In genomic region chr5:177454397-177455035, GRCh38 we compare ENCODE assay signal across 8 cellular contexts. TPM values are rescaled to one million over a fixed set of nuclear protein-coding genes. Genes with fewer than 3 reads are reported as not detected.
DNase-seq lines count a peak whose midpoint lies in the region; ATAC-seq and TF ChIP-seq lines count a peak whose summit lies in the region.

No MANE protein-coding gene starts in this region.

- H3K27me3 ChIP-seq in BLaER1 (no peaks in the 10 kb centered on the region), right lobe of liver (no peaks in the 10 kb centered on the region)

- H3K4me2 ChIP-seq in BLaER1, result peak overlapping the region; percentile 95

- TF ChIP-seq POLR2A in GM19193 (IDR thresholded peaks at IDR 0.05; ENCODE audit: extremely low read depth, insufficient read depth, insufficient read length) (peak; percentile 18), right lobe of liver (IDR thresholded peaks at IDR 0.05) (no peak)

- H3K36me3 ChIP-seq in BLaER1 (peaks cover 37% of the 10 kb centered on the region), right lobe of liver (no peaks in the 10 kb centered on the region)

- TF ChIP-seq CTCF in right lobe of liver (IDR thresholded peaks at IDR 0.05), result peak; percentile 92 to 99 (median 94)

- H3K4me1 ChIP-seq in BLaER1 (peaks cover 69% of the 10 kb centered on the region), right lobe of liver (peaks cover 0 to 10% (median 3%) of the 10 kb centered on the region in 4 donors)

- intact Hi-C loops in right lobe of liver (cut with DNase I), result loop anchor here (5.0 to 10.0 kb wide), 3 partner anchors 57 to 140 kb away; partner anchors contain the start of gene MXD3 (in 1 of the 2)

- DNase-seq in NCI-H526 (lab: John Stamatoyannopoulos, UW) (peak; percentile 56 to 91), dermis microvascular lymphatic vessel endothelial cell (ENCODE audit: low read depth in 2 of 2) (peak; percentile 63 to 89), right lobe of liver (peak; percentile 92 to 94 (median 93))
- DNase-seq in activated CD4-positive, alpha-beta T cell treated with anti-CD3 and anti-CD28 coated beads, Interleukin-2, amount 50 U/mL, for 48 hours, result peak; percentile 96
- peak; percentile 93 for DNase-seq in stimulated activated CD4-positive, alpha-beta T cell treated with anti-CD3 and anti-CD28 coated beads, Interleukin-4, amount 100 ng/mL, for 24 hours

- WGBS in right lobe of liver (ENCODE audit: insufficient coverage, low coverage, low lambda C conversion rate, missing lambda C conversion rate), result no CpG with 5 or more reads among the region's 84 CpGs

- H3K27ac ChIP-seq in BLaER1, result peak overlapping the region; percentile 91
- peak overlapping the region; percentile 36 to 65 (median 64) for H3K27ac ChIP-seq in right lobe of liver

- peak overlapping the region; percentile 87 for H3K9ac ChIP-seq in BLaER1

- peaks cover 68% of the 10 kb centered on the region for H4K20me1 ChIP-seq in BLaER1

- H3K4me3 ChIP-seq in BLaER1 (peak overlapping the region; percentile 76), right lobe of liver (peak overlapping the region; percentile 62 to 73 (median 66))

- peak; percentile 34 for ATAC-seq in HG03378 (IDR thresholded peaks at IDR 0.05; ENCODE audit: unreplicated experiment)
- peak; percentile 70 to 83 (median 75) for ATAC-seq in right lobe of liver

- H3K9me3 ChIP-seq in BLaER1 (no peaks in the 10 kb centered on the region), right lobe of liver (no peaks in the 10 kb centered on the region)

RNA-seq across cellular contexts. Expression of gene PRR7, which starts 7.9 kb away (rescaled TPM):
- 2.1 and 2.2 TPM in 2 replicates for total RNA-seq in dermis microvascular lymphatic vessel endothelial cell
- 10 to 100 TPM in 1 of 6 experiments, 1 to 10 TPM in 3, under 1 TPM in 2; 0.15 to 13.0 (median 1.9) TPM for total RNA-seq in right lobe of liver

RNA-seq across cellular contexts. Expression of gene DBN1, which starts 18.9 kb away (rescaled TPM):
- 95.9 and 134 TPM in 2 replicates for total RNA-seq in dermis microvascular lymphatic vessel endothelial cell
- 1 to 10 TPM; 1.1 to 4.6 (median 3.1) TPM for total RNA-seq in right lobe of liver

RNA-seq across cellular contexts. Expression of gene GRK6, which starts 28.0 kb away (rescaled TPM):
- total RNA-seq in dermis microvascular lymphatic vessel endothelial cell, result 15.4 and 18.0 TPM in 2 replicates
- 10 to 100 TPM in 3 of 6 experiments, 1 to 10 TPM in 3; 6.1 to 10.8 (median 10.0) TPM for total RNA-seq in right lobe of liver

RNA-seq across cellular contexts. Expression of gene PDLIM7, which starts 42.9 kb away (rescaled TPM):
- total RNA-seq in dermis microvascular lymphatic vessel endothelial cell (31.5 and 53.2 TPM in 2 replicates), right lobe of liver (10 to 100 TPM in 4 of 6 experiments, 1 to 10 TPM in 2; 3.7 to 24.0 (median 13.6) TPM)

RNA-seq across cellular contexts. Expression of gene F12, which starts 45.2 kb away (rescaled TPM):
- total RNA-seq in dermis microvascular lymphatic vessel endothelial cell (0.51 and 0.89 TPM in 2 replicates), right lobe of liver (100 to 1,000 TPM; 236 to 518 (median 365) TPM)

Comparison
In these comparisons a context has a peak if more than half of its experiments do, and no peak if none do; other contexts are left out.
1. Peak in every context shown above with its lines: DNase-seq, ATAC-seq, H3K4me3 ChIP-seq and H3K27ac ChIP-seq.
2. RNA of gene DBN1, which starts 18.9 kb away (total RNA-seq): 95.9 to 134 TPM in dermis microvascular lymphatic vessel endothelial cell; 1.1 to 4.6 TPM in right lobe of liver; every median in the first group is over 10 times any median in the second.